8 cellular contexts compared by ENCODE assay signal in the genomic region with DNA sequence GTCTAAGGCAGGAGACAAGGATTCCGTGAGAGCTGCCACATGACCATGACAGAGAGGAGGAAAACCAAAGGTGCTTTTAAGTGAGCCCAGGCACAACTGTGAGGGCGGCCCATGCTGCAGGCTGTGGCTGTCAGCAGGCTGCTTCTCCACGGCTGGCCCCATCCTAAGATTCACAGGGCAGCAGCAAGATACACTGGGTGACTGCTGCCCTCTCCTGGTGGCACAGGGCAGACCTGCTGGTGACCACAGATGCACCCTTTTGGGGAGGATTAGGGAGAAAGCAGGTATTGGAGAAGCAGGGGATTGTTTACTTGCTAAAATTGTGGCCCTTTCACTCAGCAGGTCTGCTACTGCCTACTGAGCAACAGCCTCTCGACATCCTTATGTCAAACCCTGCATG.
DNase-seq lines count a peak whose midpoint lies in the region; ATAC-seq and TF ChIP-seq lines count a peak whose summit lies in the region.
"Not testable (repeated sequence)": the region's sequence is repeated elsewhere in the genome, so short reads cannot be mapped to it uniquely, and the experiment has no call there.

No MANE protein-coding gene starts in this region.

- POLR2A ChIA-PET in HCT116 (lab: Charles Lee); RWPE1 (lab: Yijun Ruan, JAX; ENCODE audit: low non-redundant PET): not testable (repeated sequence)

- not testable (repeated sequence) for H3K27me3 ChIP-seq in HCT116 (ENCODE audit: insufficient read depth, low read length); heart left ventricle; osteoblast (ENCODE audit: insufficient read depth, low read length); thyroid gland

- DNase-seq in CD14-positive monocyte (ENCODE audit: low spot score); HCT116 (ENCODE audit: low read depth, low spot score); RWPE1 (ENCODE audit: low spot score); chondrocyte (ENCODE audit: low spot score); heart left ventricle; osteoblast (ENCODE audit: insufficient read length, low spot score, missing footprints): not testable (repeated sequence)
- DNase-seq in activated T-helper 1 cell treated with anti-CD3 and anti-CD28 coated beads, Interleukin-12 subunit alpha, Interleukin-12 subunit beta, Interleukin-2, Interleukin-4 antibody, amounts not matched to agents 30 ng/mL and 10 ng/mL and 1 ng/mL, durations not matched to agents 14 hours and 24 hours and 36 hours (ENCODE audit: low spot score), result peak; percentile 12
- DNase-seq in thyroid gland, result peak; percentile 22 to 44

- H3K79me2 ChIP-seq in HCT116 (ENCODE audit: insufficient read depth, low read length); osteoblast (ENCODE audit: insufficient read depth, low read length): not testable (repeated sequence)

- not testable (repeated sequence) for H3K4me3 ChIP-seq in HCT116 (replicated peaks in 1 of 2; ENCODE audit: low read depth in 1 of 2, low read length in 2 of 2); heart left ventricle; osteoblast (ENCODE audit: insufficient read depth, low read length); thyroid gland (replicated peaks in 1 of 3)

- H3K4me1 Mint-ChIP-seq in CD14-positive monocyte; activated T-helper 1 cell treated with anti-CD3 and anti-CD28 coated beads, Interleukin-12 subunit alpha, Interleukin-12 subunit beta, Interleukin-2, Interleukin-4 antibody, amounts not matched to agents 30 ng/mL and 10 ng/mL and 1 ng/mL, durations not matched to agents 14 hours and 24 hours and 36 hours (ENCODE audit: low read depth); chondrocyte (ENCODE audit: low read depth): not testable (repeated sequence)

- H3K27ac ChIP-seq in HCT116 (ENCODE audit: low read depth, low read length); RWPE1; heart left ventricle; osteoblast (ENCODE audit: low read depth, low read length); thyroid gland: not testable (repeated sequence)

- peak; percentile 35; the same call in 1 of the 2 replicates for TF ChIP-seq RAD21 in HCT116 (IDR thresholded peaks at IDR 0.05; ENCODE audit: low read depth)

- H3K4me3 Mint-ChIP-seq in CD14-positive monocyte; activated T-helper 1 cell treated with anti-CD3 and anti-CD28 coated beads, Interleukin-12 subunit alpha, Interleukin-12 subunit beta, Interleukin-2, Interleukin-4 antibody, amounts not matched to agents 30 ng/mL and 10 ng/mL and 1 ng/mL, durations not matched to agents 14 hours and 24 hours and 36 hours; chondrocyte (ENCODE audit: unreplicated experiment): not testable (repeated sequence)

- H3K27ac Mint-ChIP-seq in CD14-positive monocyte; chondrocyte (ENCODE audit: unreplicated experiment): not testable (repeated sequence)
- H3K27ac Mint-ChIP-seq in activated T-helper 1 cell treated with anti-CD3 and anti-CD28 coated beads, Interleukin-12 subunit alpha, Interleukin-12 subunit beta, Interleukin-2, Interleukin-4 antibody, amounts not matched to agents 30 ng/mL and 10 ng/mL and 1 ng/mL, durations not matched to agents 14 hours and 24 hours and 36 hours, result peak overlapping the region; percentile 34

- BruUV-seq in HCT116 (replicated peaks; lab: Mats Ljungman, UMichigan), result not testable (repeated sequence)

- not testable (repeated sequence) for ATAC-seq in HCT116, heart left ventricle

- H3K9ac ChIP-seq in HCT116 (ENCODE audit: low read length), result not testable (repeated sequence)

- H3K36me3 ChIP-seq in HCT116 (ENCODE audit: control insufficient read depth in 1 of 2, insufficient read depth in 2 of 2, low read length in 2 of 2); heart left ventricle; osteoblast (ENCODE audit: insufficient read depth, low read length); thyroid gland: not testable (repeated sequence)

- TF ChIP-seq CTCF in CD14-positive monocyte (IDR thresholded peaks at IDR 0.05) (peak; percentile 66), HCT116 (IDR thresholded peaks at IDR 0.05 in 2 of 3, conservative IDR thresholded peaks at IDR 0.05 in 1 of 3; ENCODE audit: borderline replicate concordance in 1 of 3, insufficient read depth in 1 of 3, low read depth in 2 of 3, low read length in 2 of 3) (peak in 2 of 3 experiments; percentile 46 to 47; a peak in 3 of 6 replicates), RWPE1 (conservative IDR thresholded peaks at IDR 0.05; ENCODE audit: low read depth) (peak; percentile 60), chondrocyte (IDR thresholded peaks at IDR 0.05) (peak; percentile 75), heart left ventricle (IDR thresholded peaks at IDR 0.05) (peak; percentile 29 to 58 (median 44)), osteoblast (IDR thresholded peaks at IDR 0.05; ENCODE audit: extremely low read depth, low read depth, low read length) (peak; percentile 47), thyroid gland (IDR thresholded peaks at IDR 0.05) (peak in 5 of 6 experiments; percentile 24 to 64 (median 56))

- not testable (repeated sequence) for TF ChIP-seq POLR2A in HCT116 (IDR thresholded peaks at IDR 0.05; ENCODE audit: borderline replicate concordance, extremely low read depth, insufficient read depth, insufficient read length); heart left ventricle (IDR thresholded peaks at IDR 0.05); thyroid gland (IDR thresholded peaks at IDR 0.05)

- not testable (repeated sequence) for H3K27me3 Mint-ChIP-seq in CD14-positive monocyte (ENCODE audit: low read depth in 3 of 3); activated T-helper 1 cell treated with anti-CD3 and anti-CD28 coated beads, Interleukin-12 subunit alpha, Interleukin-12 subunit beta, Interleukin-2, Interleukin-4 antibody, amounts not matched to agents 30 ng/mL and 10 ng/mL and 1 ng/mL, durations not matched to agents 14 hours and 24 hours and 36 hours (ENCODE audit: insufficient read depth); chondrocyte (ENCODE audit: low read depth)

- intact Hi-C loops in CD14-positive monocyte (cut with micrococcal nuclease); activated T-helper 1 cell treated with anti-CD3 and anti-CD28 coated beads, Interleukin-12 subunit alpha, Interleukin-12 subunit beta, Interleukin-2, Interleukin-4 antibody, amounts not matched to agents 30 ng/mL and 10 ng/mL and 1 ng/mL, durations not matched to agents 14 hours and 24 hours and 36 hours (cut with micrococcal nuclease): not testable (repeated sequence)
- intact Hi-C loops in HCT116 (cut with micrococcal nuclease), result loop anchor here (10.0 kb wide), 1 partner anchor 155 kb away; no protein-coding TSS in a partner anchor
- intact Hi-C loops in heart left ventricle (cut with DNase I), result loop anchor here in 2 of 10 donors (10.0 kb wide), 1 partner anchor 165 kb away; the partner anchor contains the start of gene TBX10 (in 2 of the 2)
- intact Hi-C loops in thyroid gland (cut with DNase I), result loop anchor here (10.0 kb wide), 1 partner anchor 165 kb away; the partner anchor contains the start of gene TBX10

- not testable (repeated sequence) for H4K20me1 ChIP-seq in HCT116 (ENCODE audit: insufficient read depth); osteoblast (ENCODE audit: insufficient read depth, low read length)

- not testable (repeated sequence) for H3K4me2 ChIP-seq in HCT116 (ENCODE audit: low read length); osteoblast (ENCODE audit: insufficient read depth, low read length)

- H2AFZ ChIP-seq in HCT116 (ENCODE audit: low read depth, low read length, poor library complexity, severe bottlenecking); osteoblast (ENCODE audit: low read length): not testable (repeated sequence)

- RAD21 ChIA-PET in HCT116 (lab: Charles Lee; ENCODE audit: low non-redundant PET in 1 of 2, low total read pairs in 2 of 2, uncharacterized antibody in 2 of 2, unreplicated experiment in 2 of 2), result not testable (repeated sequence)

- H3K36me3 Mint-ChIP-seq in CD14-positive monocyte; activated T-helper 1 cell treated with anti-CD3 and anti-CD28 coated beads, Interleukin-12 subunit alpha, Interleukin-12 subunit beta, Interleukin-2, Interleukin-4 antibody, amounts not matched to agents 30 ng/mL and 10 ng/mL and 1 ng/mL, durations not matched to agents 14 hours and 24 hours and 36 hours (ENCODE audit: low read depth); chondrocyte (ENCODE audit: low read depth): not testable (repeated sequence)

- H3K9me3 ChIP-seq in HCT116 (ENCODE audit: control insufficient read depth in 1 of 2, insufficient read depth in 1 of 2, low read depth in 1 of 2, low read length in 2 of 2); heart left ventricle; osteoblast (ENCODE audit: low read depth, low read length); thyroid gland: not testable (repeated sequence)

- peaks cover 9 to 16% of the 10 kb centered on the region in 2 experiments for H3K4me1 ChIP-seq in HCT116 (ENCODE audit: control insufficient read depth in 1 of 2, insufficient read depth in 2 of 2, low read length in 2 of 2)
- H3K4me1 ChIP-seq in heart left ventricle; osteoblast (ENCODE audit: insufficient read depth, low read length); thyroid gland: not testable (repeated sequence)

- WGBS in heart left ventricle, 4 donors, result 11 to 22% (median 16%) methylated on average over 4 of the region's 4 CpGs
- 19 to 24% methylated on average over 2 to 4 of the region's 4 CpGs for WGBS in thyroid gland, 2 donors

- CTCF ChIA-PET in HCT116 (lab: Charles Lee), result interaction anchor here (1.5 kb wide), 1 partner anchor 169 kb away, joined by 7 read pairs; the partner anchor contains the start of gene NUDT8
- CTCF ChIA-PET in RWPE1 (lab: Yijun Ruan, JAX), result not testable (repeated sequence)

- not testable (repeated sequence) for H3K9me2 ChIP-seq in HCT116 (ENCODE audit: insufficient read depth)

- H3K9me3 Mint-ChIP-seq in CD14-positive monocyte; activated T-helper 1 cell treated with anti-CD3 and anti-CD28 coated beads, Interleukin-12 subunit alpha, Interleukin-12 subunit beta, Interleukin-2, Interleukin-4 antibody, amounts not matched to agents 30 ng/mL and 10 ng/mL and 1 ng/mL, durations not matched to agents 14 hours and 24 hours and 36 hours; chondrocyte (ENCODE audit: low read depth): not testable (repeated sequence)
